Comparison of ENCODE assay signal across 27 cellular contexts in the genomic region with DNA sequence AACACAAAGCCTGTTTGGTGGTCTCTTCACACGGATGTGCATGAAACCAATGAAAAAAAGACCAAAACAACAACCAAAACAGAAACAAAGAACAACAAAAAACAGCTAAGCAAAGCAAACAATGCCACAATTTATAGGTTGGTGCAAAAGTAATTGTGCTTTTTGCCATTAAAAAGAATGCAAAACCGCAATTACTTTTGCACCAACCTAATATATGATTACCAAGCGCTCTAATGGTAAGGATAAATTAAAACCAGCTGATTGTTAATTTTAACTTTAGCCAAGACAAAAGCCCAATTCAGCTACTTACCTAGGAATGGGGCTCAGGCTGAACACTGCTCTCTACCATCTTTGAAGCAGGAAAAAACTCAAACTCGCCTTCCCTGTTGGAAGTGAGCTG. TPM values are rescaled to one million over a fixed set of nuclear protein-coding genes. Genes with fewer than 3 reads are reported as not detected.
"Had no signal": no experiment of that assay in that cellular context is flagged by ENCODE, and none has a peak within 500 bp of the region (broad histone marks: within the 10 kb centered on the region; RNA-seq: fewer than 3 reads in every experiment).

No MANE protein-coding gene starts in this region.

- DNase-seq: effector CD4-positive, alpha-beta T cell; heart left ventricle; hippocampal formation; left colon; left ventricle myocardium superior; mesenchymal stem cell; naive B cell; nephron progenitor cell; sigmoid colon; stimulated activated CD4-positive, alpha-beta T cell treated with anti-CD3 and anti-CD28 coated beads, Interleukin-2, amount 100 ng/mL, for 24 hours; stimulated activated naive CD4-positive, alpha-beta T cell; stomach; substantia nigra; transverse colon had no signal

- H3K36me3 ChIP-seq: heart left ventricle, neutrophil, sigmoid colon, stomach, thoracic aorta, transverse colon had no signal

- ATAC-seq: esophagus mucosa, heart left ventricle, left colon, left ventricle myocardium superior had no signal

- H3K9me3 ChIP-seq: heart left ventricle, neutrophil, sigmoid colon, stomach, thoracic aorta, transverse colon had no signal

- FAIRE-seq: endometrium, frontal cortex had no signal

- H3K4me3 ChIP-seq: coronary artery, heart left ventricle, lung, sigmoid colon, skin epidermis, stomach, thoracic aorta, transverse colon had no signal

- H3K27ac ChIP-seq: coronary artery, heart left ventricle, neutrophil, sigmoid colon, thoracic aorta had no signal

- H3K27me3 ChIP-seq: neutrophil, sigmoid colon, stomach, transverse colon had no signal

- H3K27ac Mint-ChIP-seq: nephron progenitor cell had no signal

- H3K4me3 Mint-ChIP-seq: nephron progenitor cell had no signal

RNA-seq across cellular contexts. Expression of gene TLR8, which starts 39.1 kb away (rescaled TPM):
- total RNA-seq: dermis microvascular lymphatic vessel endothelial cell, fibroblast of lung, glomerular endothelial cell, kidney epithelial cell, pulmonary artery endothelial cell had no signal
- polyA plus RNA-seq: fibroblast of lung had no signal
